ENCODE assay signal across 7 cellular contexts in genomic region chr19:49224856-49225255, GRCh38.
A peak's percentile ranks its signal among the peaks of the same experiment; 100 is the strongest.
DNase-seq lines count a peak whose midpoint lies in the region; ATAC-seq and TF ChIP-seq lines count a peak whose summit lies in the region.

No MANE protein-coding gene starts in this region.

- POLR2A ChIA-PET in PC-3 (lab: Charles Lee; ENCODE audit: unreplicated experiment) = no interaction called here

- no peaks in the 10 kb centered on the region for H4K20me1 ChIP-seq in PC-3 (ENCODE audit: low read length)

- no peaks in the 10 kb centered on the region for H3K79me1 ChIP-seq in mesendoderm (ENCODE audit: low read length)

- H3K4me1 ChIP-seq in PC-3 (ENCODE audit: insufficient read depth, low read length) = no peaks in the 10 kb centered on the region
- no peaks in the 10 kb centered on the region for H3K4me1 ChIP-seq in mesendoderm (ENCODE audit: control insufficient read depth, low read depth, low read length)
- no peaks in the 10 kb centered on the region for H3K4me1 ChIP-seq in uterus

- H3K4ac ChIP-seq in mesendoderm (ENCODE audit: low read depth, low read length) = no peak overlapping the region

- H2AFZ ChIP-seq in PC-3 (ENCODE audit: low read length) = peak overlapping the region; percentile 82

- peak overlapping the region; percentile 34 for H3K56ac ChIP-seq in mesendoderm (ENCODE audit: low read length)

- H3K36me3 ChIP-seq in PC-3 (ENCODE audit: low read depth, low read length) (no peaks in the 10 kb centered on the region), mesendoderm (ENCODE audit: control insufficient read depth, insufficient read depth, low read length) (no peaks in the 10 kb centered on the region), uterus (no peaks in the 10 kb centered on the region)

- peaks cover 2% of the 10 kb centered on the region for H3K36me3 Mint-ChIP-seq in chondrocyte (ENCODE audit: low read depth)

- H3K4me3 ChIP-seq in PC-3 (ENCODE audit: low read length) (peak overlapping the region; percentile 31; the same call in 1 of the 2 replicates), mesendoderm (ENCODE audit: low read length) (no peak overlapping the region), uterus (no peak overlapping the region)

- WGBS in mesendoderm (ENCODE audit: extremely low coverage, insufficient coverage, low lambda C conversion rate) = no CpG with 5 or more reads among the region's 8 CpGs

- intact Hi-C loops in PC-3 (cut with micrococcal nuclease) = no loop called here
- intact Hi-C loops in uterus (cut with DNase I; ENCODE audit: low total_unique reads) = loop anchor here (10.0 kb wide), 1 partner anchor 210 kb away; no protein-coding TSS in a partner anchor

- DNase-seq in G401 (ENCODE audit: low spot score) (peak; percentile 29), Kasumi-1 (lab: John Stamatoyannopoulos, UW) (peak; percentile 71 to 76), PC-3 (peak; percentile 88), chondrocyte (ENCODE audit: low spot score) (peak; percentile 58), mesendoderm (peak; percentile 84), uterus (no peak)

- no peak overlapping the region for H4K5ac ChIP-seq in mesendoderm (ENCODE audit: low read length)

- peak overlapping the region; percentile 59 for H3K4me2 ChIP-seq in PC-3 (ENCODE audit: low read length)
- H3K4me2 ChIP-seq in mesendoderm (ENCODE audit: low read length) = no peak overlapping the region

- no peaks in the 10 kb centered on the region for H3K27me3 Mint-ChIP-seq in chondrocyte (ENCODE audit: low read depth)

- H3K9me3 ChIP-seq in PC-3 (ENCODE audit: low read length) = no peaks in the 10 kb centered on the region
- no peaks in the 10 kb centered on the region for H3K9me3 ChIP-seq in uterus

- H2BK5ac ChIP-seq in mesendoderm (ENCODE audit: low read length) = no peak overlapping the region

- H2AK5ac ChIP-seq in mesendoderm (ENCODE audit: low read length) = no peak overlapping the region

- CTCF ChIA-PET in PC-3 (lab: Charles Lee) = interaction anchor here (0.6 to 1.4 kb wide), 2 partner anchors 26 to 97 kb away, joined by 3 to 6 read pairs; no protein-coding TSS in a partner anchor

- H4K8ac ChIP-seq in mesendoderm (ENCODE audit: low read depth, low read length) = no peak overlapping the region

- TF ChIP-seq CTCF in PC-3 (conservative IDR thresholded peaks at IDR 0.05; ENCODE audit: low read depth, low read length) = peak; percentile 90
- TF ChIP-seq CTCF in chondrocyte (IDR thresholded peaks at IDR 0.05) = peak; percentile 75
- no peak for TF ChIP-seq CTCF in uterus (IDR thresholded peaks at IDR 0.05)

- no peaks in the 10 kb centered on the region for H3K27me3 ChIP-seq in PC-3 (ENCODE audit: low read length)
- no peaks in the 10 kb centered on the region for H3K27me3 ChIP-seq in mesendoderm (ENCODE audit: insufficient read depth, low read length, poor library complexity)
- H3K27me3 ChIP-seq in uterus = no peaks in the 10 kb centered on the region

- in situ Hi-C loops in G401 (cut with HindIII; ENCODE audit: low sequenced_read_pairs) = no loop called here

- H2BK120ac ChIP-seq in mesendoderm (ENCODE audit: low read depth, low read length) = no peak overlapping the region

- TF ChIP-seq POLR2A in uterus (IDR thresholded peaks at IDR 0.05) = no peak

- H3K4me1 Mint-ChIP-seq in chondrocyte (ENCODE audit: low read depth) = peaks cover 5% of the 10 kb centered on the region

- no peak overlapping the region for H3K9ac ChIP-seq in PC-3 (ENCODE audit: low read length)
- no peak overlapping the region for H3K9ac ChIP-seq in mesendoderm (ENCODE audit: low read length)

- H3K18ac ChIP-seq in mesendoderm (ENCODE audit: low read length) = no peak overlapping the region

- H2BK15ac ChIP-seq in mesendoderm (replicated peaks; ENCODE audit: low read depth) = no peak overlapping the region

- H3K9me3 Mint-ChIP-seq in chondrocyte (ENCODE audit: low read depth) = peaks cover 4% of the 10 kb centered on the region

- BruUV-seq in PC-3 (replicated peaks; lab: Mats Ljungman, UMichigan) = no TSS peak

- H3K79me2 ChIP-seq in PC-3 (ENCODE audit: low read length) = no peaks in the 10 kb centered on the region
- H3K79me2 ChIP-seq in mesendoderm (ENCODE audit: control insufficient read depth, insufficient read depth, low read length) = no peaks in the 10 kb centered on the region

- H3K27ac ChIP-seq in PC-3 (ENCODE audit: low read length) (no peak overlapping the region), mesendoderm (ENCODE audit: low read depth, low read length) (no peak overlapping the region), uterus (no peak overlapping the region)

- H3F3A ChIP-seq in PC-3 (ENCODE audit: low read length, unreplicated experiment) = no peaks in the 10 kb centered on the region

- H3K4me3 Mint-ChIP-seq in chondrocyte (ENCODE audit: unreplicated experiment) = no peak overlapping the region

- H3K23ac ChIP-seq in mesendoderm (ENCODE audit: low read length) = no peak overlapping the region

- no peaks in the 10 kb centered on the region for H3K9me2 ChIP-seq in PC-3 (replicated peaks; ENCODE audit: low read length)

- H3K27ac Mint-ChIP-seq in chondrocyte (ENCODE audit: unreplicated experiment) = no peak overlapping the region

- peak; percentile 95 for ATAC-seq in PC-3
- ATAC-seq in HG03280 (IDR thresholded peaks at IDR 0.05; ENCODE audit: unreplicated experiment) = no peak

Comparison
In these comparisons a context has a peak if more than half of its experiments do, and no peak if none do; other contexts are left out.
1. DNase-seq: peak in G401 (single experiment), Kasumi-1 (2 of 2), PC-3 (single experiment), chondrocyte (single experiment) and mesendoderm (single experiment); none in uterus (0 of 2).
2. CTCF ChIP-seq: peak in PC-3 (single experiment) and chondrocyte (single experiment); none in uterus (0 of 4).